ENCODE assay signal across 8 cellular contexts in genomic region chr1:203308205-203309114, GRCh38. TPM values are rescaled to one million over a fixed set of nuclear protein-coding genes. Genes with fewer than 3 reads are reported as not detected.
DNase-seq lines count a peak whose midpoint lies in the region; ATAC-seq and TF ChIP-seq lines count a peak whose summit lies in the region.

No MANE protein-coding gene starts in this region.

- H3K9me3 ChIP-seq in BLaER1 (no peaks in the 10 kb centered on the region), Loucy (ENCODE audit: insufficient read depth, low read depth, low read length) (no peaks in the 10 kb centered on the region)

- peak overlapping the region; percentile 99 for H3K9ac ChIP-seq in BLaER1
- H3K9ac ChIP-seq in Loucy (ENCODE audit: low read depth, low read length, poor library complexity, severe bottlenecking): peak overlapping the region; percentile 99

- peaks cover 70% of the 10 kb centered on the region for H4K20me1 ChIP-seq in BLaER1
- H4K20me1 ChIP-seq in Loucy (ENCODE audit: insufficient read depth, low read length, poor library complexity, severe bottlenecking): peaks cover 55% of the 10 kb centered on the region

- H3K36me3 ChIP-seq in BLaER1 (peaks cover 61% of the 10 kb centered on the region), Loucy (ENCODE audit: insufficient read depth, low read length) (peaks cover 47% of the 10 kb centered on the region)

- peak overlapping the region; percentile 87 for H3K4me2 ChIP-seq in BLaER1
- H3K4me2 ChIP-seq in Loucy (ENCODE audit: low read depth, low read length, poor library complexity, severe bottlenecking): peak overlapping the region; percentile 84

- TF ChIP-seq CTCF in Loucy (conservative IDR thresholded peaks at IDR 0.05; ENCODE audit: low read length): no peak
- no peak for TF ChIP-seq CTCF in natural killer cell (IDR thresholded peaks at IDR 0.05)

- intact Hi-C loops in natural killer cell (cut with micrococcal nuclease): no loop called here

- H3K27ac ChIP-seq in BLaER1 (peak overlapping the region; percentile 98), cingulate gyrus (ENCODE audit: low read depth, low read length) (peak overlapping the region; percentile 70)

- peaks cover 68 to 72% of the 10 kb centered on the region in 2 donors for H3K4me1 Mint-ChIP-seq in natural killer cell

- H3K4me1 ChIP-seq in BLaER1 (peaks cover 81% of the 10 kb centered on the region), Loucy (ENCODE audit: insufficient read depth, low read length, poor library complexity, severe bottlenecking) (peaks cover 61% of the 10 kb centered on the region)

- peaks cover 83% of the 10 kb centered on the region for H3K79me2 ChIP-seq in Loucy (ENCODE audit: insufficient read depth, low read length)

- H3F3A ChIP-seq in Loucy (ENCODE audit: low read depth): peaks cover 6% of the 10 kb centered on the region

- peaks cover 10% of the 10 kb centered on the region for H3K36me3 Mint-ChIP-seq in natural killer cell

- H3K27ac Mint-ChIP-seq in natural killer cell: peak overlapping the region; percentile 98 to 99

- H3K27me3 ChIP-seq in BLaER1: no peaks in the 10 kb centered on the region
- H3K27me3 ChIP-seq in Loucy (ENCODE audit: insufficient read depth, low read length, poor library complexity, severe bottlenecking): peaks cover 21% of the 10 kb centered on the region

- H2AFZ ChIP-seq in Loucy (ENCODE audit: low read length): no peak overlapping the region

- H3K27me3 Mint-ChIP-seq in natural killer cell (ENCODE audit: low read depth in 2 of 2): no peaks in the 10 kb centered on the region

- H3K9me2 ChIP-seq in Loucy (replicated peaks; ENCODE audit: low read depth, low read length): no peaks in the 10 kb centered on the region

- no peaks in the 10 kb centered on the region for H3K9me3 Mint-ChIP-seq in natural killer cell

- ATAC-seq in natural killer cell (no peak), HG03196 (IDR thresholded peaks at IDR 0.05; ENCODE audit: unreplicated experiment) (no peak)

- DNase-seq in natural killer cell: no peak
- no peak for DNase-seq in dermis blood vessel endothelial cell
- no peak for DNase-seq in SHP77 (lab: John Stamatoyannopoulos, UW)
- no peak for DNase-seq in A172 (ENCODE audit: low spot score)

- peak overlapping the region; percentile 97 for H3K4me3 ChIP-seq in BLaER1
- peak overlapping the region; percentile 98 for H3K4me3 ChIP-seq in Loucy (ENCODE audit: low read length, poor library complexity, severe bottlenecking)

- H3K4me3 Mint-ChIP-seq in natural killer cell: peak overlapping the region; percentile 89

RNA-seq across cellular contexts. Expression of gene BTG2, which starts 3.1 kb away (rescaled TPM):
- total RNA-seq in natural killer cell: 1,000 to 10,000 TPM in 1 of 3 donors, 100 to 1,000 TPM in 2; 499 to 1,024 (median 851) TPM
- 63.5 and 64.7 TPM in 2 replicates for total RNA-seq in dermis blood vessel endothelial cell
- 11.3 and 13.2 TPM in 2 replicates for total RNA-seq in A172 (2014; rRNA removed; shearing (Covaris generic))

RNA-seq across cellular contexts. Expression of gene FMOD, which starts 42.5 kb away (rescaled TPM):
- not detected for total RNA-seq in natural killer cell
- 11.4 and 21.2 TPM in 2 replicates for total RNA-seq in dermis blood vessel endothelial cell
- not detected in 2 replicates for total RNA-seq in A172 (2014; rRNA removed; shearing (Covaris generic))

Comparison
In these comparisons a context has a peak if more than half of its experiments do, and no peak if none do; other contexts are left out.
1. RNA of gene FMOD, which starts 42.5 kb away (total RNA-seq): 11.4 to 21.2 TPM in dermis blood vessel endothelial cell; not detected in natural killer cell and not detected in A172; every median in the first group is over 10 times any median in the second.